Comparison of ENCODE assay signal across 10 cellular contexts in the genomic region with DNA sequence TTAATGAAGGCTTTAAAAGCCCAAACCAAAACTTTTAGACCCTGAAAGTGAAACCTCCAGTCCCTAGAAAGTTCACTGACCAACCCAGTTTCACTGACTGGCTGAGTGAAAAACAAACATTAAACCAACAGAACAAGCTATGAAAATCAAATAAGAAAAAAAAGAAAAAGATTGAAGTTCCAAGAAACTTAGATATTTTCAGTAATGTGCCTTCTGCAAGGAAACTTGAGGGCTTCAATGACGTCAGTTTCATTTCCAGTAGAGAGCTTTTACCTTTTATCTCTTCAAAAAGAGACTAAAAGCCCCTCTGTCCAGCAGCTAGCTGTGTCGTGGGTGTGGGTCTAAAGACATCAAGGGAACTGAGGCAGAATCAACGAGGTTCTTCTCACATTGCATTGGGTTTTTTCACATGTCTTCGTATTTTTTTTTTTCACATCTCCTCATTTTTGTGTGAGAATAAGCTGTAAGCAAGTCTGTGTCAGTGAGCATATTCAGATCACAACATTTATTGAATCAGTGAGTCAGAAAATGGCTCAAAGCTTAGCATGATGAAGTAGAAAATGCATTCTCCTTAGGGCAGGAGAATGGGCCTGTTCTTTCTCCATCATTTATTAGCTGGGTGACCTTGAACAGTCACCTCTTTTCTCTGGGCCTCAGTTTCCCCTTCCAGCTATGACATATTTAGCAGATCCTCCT. TPM values are rescaled to one million over a fixed set of nuclear protein-coding genes. Genes with fewer than 3 reads are reported as not detected.
DNase-seq lines count a peak whose midpoint lies in the region; ATAC-seq and TF ChIP-seq lines count a peak whose summit lies in the region.
"Had no signal": no experiment of that assay in that cellular context is flagged by ENCODE, and none has a peak within 500 bp of the region (broad histone marks: within the 10 kb centered on the region; RNA-seq: fewer than 3 reads in every experiment).

No MANE protein-coding gene starts in this region.

- no peak overlapping the region for H3K4me2 ChIP-seq in trophoblast cell (ENCODE audit: low read length)

- intact Hi-C loops in stomach (cut with DNase I; ENCODE audit: low total_unique reads) (no loop called here), breast epithelium (cut with DNase I; ENCODE audit: low total_unique reads) (no loop called here)

- H3K23ac ChIP-seq in trophoblast cell (ENCODE audit: low read length) = no peak overlapping the region

- H2BK120ac ChIP-seq in trophoblast cell (ENCODE audit: insufficient read depth, low read length, poor library complexity) = no peak overlapping the region

- no peak overlapping the region for H3K4me3 ChIP-seq in stomach
- H3K4me3 ChIP-seq in breast epithelium = no peak overlapping the region
- H3K4me3 ChIP-seq in trophoblast cell (ENCODE audit: low read depth, low read length) = no peak overlapping the region

- H3K27ac Mint-ChIP-seq in activated CD4-positive, alpha-beta memory T cell treated with anti-CD3 and anti-CD28 coated beads, Interleukin-2, amount 10 ng/mL, durations not matched to agents 7 days and 5 days = peak overlapping the region; percentile 85

- TF ChIP-seq CTCF in stomach (IDR thresholded peaks at IDR 0.05) (no peak), breast epithelium (IDR thresholded peaks at IDR 0.05) (no peak)

- peaks cover 71% of the 10 kb centered on the region for H3K4me1 Mint-ChIP-seq in activated T-cell treated with anti-CD3 and anti-CD28 coated beads, Interleukin-2, amount 50 U/mL, for 4 hours (ENCODE audit: low read depth)
- peaks cover 77% of the 10 kb centered on the region for H3K4me1 Mint-ChIP-seq in activated CD4-positive, alpha-beta memory T cell treated with anti-CD3 and anti-CD28 coated beads, Interleukin-2, amount 10 ng/mL, durations not matched to agents 7 days and 5 days

- TF ChIP-seq EP300 in stomach (IDR thresholded peaks at IDR 0.05) = no peak

- H3K79me1 ChIP-seq in trophoblast cell (ENCODE audit: low read length) = no peaks in the 10 kb centered on the region

- H3K27me3 ChIP-seq in stomach (no peaks in the 10 kb centered on the region), breast epithelium (no peaks in the 10 kb centered on the region), trophoblast cell (ENCODE audit: insufficient read depth, low read length) (no peaks in the 10 kb centered on the region)

- H3K4ac ChIP-seq in trophoblast cell (ENCODE audit: low read depth, low read length) = no peak overlapping the region

- no peak overlapping the region for H3K14ac ChIP-seq in trophoblast cell (ENCODE audit: low read length)

- H4K91ac ChIP-seq in trophoblast cell (ENCODE audit: low read depth, low read length) = no peak overlapping the region

- H4K12ac ChIP-seq in trophoblast cell (ENCODE audit: low read depth, low read length) = no peak overlapping the region

- no peak overlapping the region for H2BK5ac ChIP-seq in trophoblast cell (ENCODE audit: low read depth, low read length, poor library complexity)

- H2AFZ ChIP-seq in trophoblast cell (ENCODE audit: insufficient read depth, low read length, poor library complexity) = no peak overlapping the region

- H3K4me1 ChIP-seq in stomach = peaks cover 0 to 24% (median 4%) of the 10 kb centered on the region in 4 donors
- H3K4me1 ChIP-seq in breast epithelium = no peaks in the 10 kb centered on the region
- H3K4me1 ChIP-seq in trophoblast cell (ENCODE audit: control insufficient read depth in 1 of 2, insufficient read depth in 2 of 2, low read length in 2 of 2) = no peaks in the 10 kb centered on the region

- peaks cover 8% of the 10 kb centered on the region for H3K9me3 Mint-ChIP-seq in activated T-cell treated with anti-CD3 and anti-CD28 coated beads, Interleukin-2, amount 50 U/mL, for 4 hours
- peaks cover 16% of the 10 kb centered on the region for H3K9me3 Mint-ChIP-seq in activated CD4-positive, alpha-beta memory T cell treated with anti-CD3 and anti-CD28 coated beads, Interleukin-2, amount 10 ng/mL, durations not matched to agents 7 days and 5 days

- H3K36me3 Mint-ChIP-seq in activated T-cell treated with anti-CD3 and anti-CD28 coated beads, Interleukin-2, amount 50 U/mL, for 4 hours (ENCODE audit: insufficient read depth) = peaks cover 4% of the 10 kb centered on the region
- H3K36me3 Mint-ChIP-seq in activated CD4-positive, alpha-beta memory T cell treated with anti-CD3 and anti-CD28 coated beads, Interleukin-2, amount 10 ng/mL, durations not matched to agents 7 days and 5 days (ENCODE audit: low read depth) = peaks cover 34% of the 10 kb centered on the region

- TF ChIP-seq POLR2A in stomach (IDR thresholded peaks at IDR 0.05) (no peak), breast epithelium (IDR thresholded peaks at IDR 0.05) (no peak)

- H3K27ac ChIP-seq in stomach (peak overlapping the region in 3 of 5 donors; percentile 25 to 77 (median 45)), breast epithelium (peak overlapping the region in 1 of 2 donors; percentile 15), trophoblast cell (ENCODE audit: low read depth, low read length) (no peak overlapping the region)

- no peak overlapping the region for H3K9ac ChIP-seq in trophoblast cell (ENCODE audit: low read length)

- no peaks in the 10 kb centered on the region for H3K79me2 ChIP-seq in trophoblast cell (ENCODE audit: control insufficient read depth, insufficient read depth, low read length, poor library complexity)

- DNase-seq in activated T-cell treated with anti-CD3 and anti-CD28 coated beads, Interleukin-2, amount 50 U/mL, for 4 hours = no peak
- DNase-seq in activated T-cell treated with anti-CD3 and anti-CD28 coated beads, Interleukin-2, amount 50 U/mL, for 1 hour = no peak
- DNase-seq in activated CD4-positive, alpha-beta memory T cell treated with anti-CD3 and anti-CD28 coated beads, Interleukin-2, amount 10 ng/mL, durations not matched to agents 7 days and 5 days = peak; percentile 39
- DNase-seq in stomach = no peak
- DNase-seq in GM03348 (ENCODE audit: low spot score) = no peak
- DNase-seq in breast epithelium (ENCODE audit: low spot score in 2 of 2) = no peak
- DNase-seq in trophoblast cell = no peak
- DNase-seq: Kasumi-1; NK-92 treated with Interleukin-12 subunit alpha and Interleukin-12 subunit beta, amount 100 ng/mL, for 24 hours had no signal

- CTCF ChIA-PET in activated CD4-positive, alpha-beta memory T cell treated with anti-CD3 and anti-CD28 coated beads, Interleukin-2, amount 10 ng/mL, durations not matched to agents 7 days and 5 days (lab: Charles Lee) = interaction anchor here (0.7 to 7.5 kb wide), 10 partner anchors 15 to 1344 kb away, joined by 3 to 79 read pairs (median 4); partner anchors contain the start of gene BCL6

- ATAC-seq in activated T-cell treated with anti-CD3 and anti-CD28 coated beads, Interleukin-2, amount 50 U/mL, for 4 hours = peak; percentile 44 to 46
- peak; percentile 42 for ATAC-seq in HG03103 (IDR thresholded peaks at IDR 0.05; ENCODE audit: low read depth, unreplicated experiment)

- H3K18ac ChIP-seq in trophoblast cell (ENCODE audit: low read length) = no peak overlapping the region

- no peak overlapping the region for H2BK12ac ChIP-seq in trophoblast cell (ENCODE audit: low read length)

- H3K4me3 Mint-ChIP-seq in activated T-cell treated with anti-CD3 and anti-CD28 coated beads, Interleukin-2, amount 50 U/mL, for 4 hours = peak overlapping the region; percentile 49
- H3K4me3 Mint-ChIP-seq in activated CD4-positive, alpha-beta memory T cell treated with anti-CD3 and anti-CD28 coated beads, Interleukin-2, amount 10 ng/mL, durations not matched to agents 7 days and 5 days = peak overlapping the region; percentile 46

- 21 to 49% (median 37%) methylated on average over 4 of the region's 4 CpGs for WGBS in stomach, 5 donors
- whole genome bisulfite sequencing in trophoblast cell (ENCODE audit: extremely low coverage, insufficient coverage, insufficient read length) = no CpG with 5 or more reads among the region's 4 CpGs

- POLR2A ChIA-PET in activated CD4-positive, alpha-beta memory T cell treated with anti-CD3 and anti-CD28 coated beads, Interleukin-2, amount 10 ng/mL, durations not matched to agents 7 days and 5 days (lab: Charles Lee) = interaction anchor here (0.9 to 7.8 kb wide), 14 partner anchors 12 to 1531 kb away, joined by 3 to 251 read pairs (median 4); partner anchors contain the start of genes BCL6 and LPP

- H3K27me3 Mint-ChIP-seq in activated T-cell treated with anti-CD3 and anti-CD28 coated beads, Interleukin-2, amount 50 U/mL, for 4 hours (ENCODE audit: low read depth) = no peaks in the 10 kb centered on the region
- no peaks in the 10 kb centered on the region for H3K27me3 Mint-ChIP-seq in activated CD4-positive, alpha-beta memory T cell treated with anti-CD3 and anti-CD28 coated beads, Interleukin-2, amount 10 ng/mL, durations not matched to agents 7 days and 5 days

- no peak overlapping the region for H4K8ac ChIP-seq in trophoblast cell (ENCODE audit: low read depth, low read length)

- H3K36me3 ChIP-seq in stomach (no peaks in the 10 kb centered on the region), breast epithelium (no peaks in the 10 kb centered on the region), trophoblast cell (ENCODE audit: control insufficient read depth in 1 of 2, insufficient read depth in 2 of 2, low read length in 2 of 2) (no peaks in the 10 kb centered on the region)

- no peak overlapping the region for H2AK5ac ChIP-seq in trophoblast cell (ENCODE audit: low read length)

- no peaks in the 10 kb centered on the region for H3K9me3 ChIP-seq in stomach
- no peaks in the 10 kb centered on the region for H3K9me3 ChIP-seq in breast epithelium
- H3K9me3 ChIP-seq in trophoblast cell (ENCODE audit: insufficient read depth, low read depth, low read length) = peaks cover 1% of the 10 kb centered on the region

RNA-seq across cellular contexts. Expression of gene BCL6, which starts 54.8 kb away (rescaled TPM):
- 10 to 100 TPM; 35.7 to 40.5 (median 39.1) TPM for total RNA-seq in activated T-cell treated with anti-CD3 and anti-CD28 coated beads, Interleukin-2, amount 50 U/mL, for 4 hours
- 10 to 100 TPM; 30.4 to 33.4 TPM for total RNA-seq in activated CD4-positive, alpha-beta memory T cell treated with anti-CD3 and anti-CD28 coated beads, Interleukin-2, amount 10 ng/mL, durations not matched to agents 7 days and 5 days
- 100 to 1,000 TPM in 1 of 5 donors, 10 to 100 TPM in 4; 11.6 to 112 (median 39.7) TPM for total RNA-seq in stomach
- 10 to 100 TPM; 11.1 to 36.1 (median 23.4) TPM for polyA plus RNA-seq in stomach
- 100 to 1,000 TPM; 281 to 346 (median 283) TPM for total RNA-seq in breast epithelium
- polyA plus RNA-seq in trophoblast cell (2013) = 17.5 and 18.7 TPM in 2 replicates
